ENCODE assay signal across 8 cellular contexts in the genomic region with DNA sequence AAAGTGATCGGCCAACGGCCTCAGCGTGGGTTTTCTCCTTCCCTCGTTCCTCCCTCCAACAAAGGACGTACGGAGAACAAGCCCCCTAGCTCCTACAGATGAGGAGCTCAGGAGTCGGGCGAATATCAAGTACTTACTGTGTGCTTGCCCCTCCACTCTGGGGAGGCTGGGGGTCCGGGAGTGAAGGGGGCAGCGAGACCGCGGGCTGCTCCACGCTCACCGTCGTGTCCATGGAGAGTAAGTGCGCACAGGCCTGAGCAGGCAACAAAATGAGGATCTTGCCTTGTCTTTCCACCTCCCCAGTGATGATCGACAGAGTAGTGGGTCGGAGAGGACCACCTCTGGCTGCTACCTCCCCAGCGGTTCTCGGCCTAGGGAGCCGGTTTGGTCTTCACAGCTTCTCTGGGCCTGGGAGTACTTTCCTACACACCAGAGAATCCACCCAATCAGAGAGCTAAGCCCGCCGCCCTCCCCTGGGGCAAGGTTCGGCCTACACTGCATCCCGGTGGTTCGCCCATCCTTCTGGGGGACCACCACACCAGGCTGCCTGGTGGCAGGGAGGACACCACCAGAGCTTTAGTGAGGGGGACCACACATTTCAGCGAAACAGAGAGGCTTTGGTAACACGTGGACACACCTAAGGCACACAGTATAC. TPM values are rescaled to one million over a fixed set of nuclear protein-coding genes. Genes with fewer than 3 reads are reported as not detected.
DNase-seq lines count a peak whose midpoint lies in the region; ATAC-seq and TF ChIP-seq lines count a peak whose summit lies in the region.

No MANE protein-coding gene starts in this region.

- peak overlapping the region; percentile 77 for H3K4me3 Mint-ChIP-seq in activated naive CD4-positive, alpha-beta T cell treated with anti-CD3 and anti-CD28 coated beads, Interleukin-2, amount 10 ng/mL, durations not matched to agents 7 days and 5 days
- peak overlapping the region; percentile 85 for H3K4me3 Mint-ChIP-seq in type B pancreatic cell

- CTCF ChIA-PET in activated naive CD4-positive, alpha-beta T cell treated with anti-CD3 and anti-CD28 coated beads, Interleukin-2, amount 10 ng/mL, durations not matched to agents 7 days and 5 days (lab: Charles Lee): interaction anchor here (0.8 to 2.0 kb wide), 2 partner anchors 13 to 76 kb away, joined by 3 to 10 read pairs; no protein-coding TSS in a partner anchor

- H3K36me3 Mint-ChIP-seq in activated naive CD4-positive, alpha-beta T cell treated with anti-CD3 and anti-CD28 coated beads, Interleukin-2, amount 10 ng/mL, durations not matched to agents 7 days and 5 days: peaks cover 14% of the 10 kb centered on the region
- H3K36me3 Mint-ChIP-seq in activated naive CD4-positive, alpha-beta T cell treated with anti-CD3 and anti-CD28 coated beads, Interleukin-2, amount 50 U/mL, for 72 hours: peaks cover 27 to 37% of the 10 kb centered on the region in 2 donors
- no peaks in the 10 kb centered on the region for H3K36me3 Mint-ChIP-seq in type B pancreatic cell

- ATAC-seq in activated naive CD4-positive, alpha-beta T cell treated with anti-CD3 and anti-CD28 coated beads, Interleukin-2, amount 50 U/mL, for 72 hours: no peak
- no peak for ATAC-seq in GM18909 (IDR thresholded peaks at IDR 0.05; ENCODE audit: poor library complexity, unreplicated experiment)

- peak overlapping the region; percentile 68 for H3K27ac Mint-ChIP-seq in activated naive CD4-positive, alpha-beta T cell treated with anti-CD3 and anti-CD28 coated beads, Interleukin-2, amount 10 ng/mL, durations not matched to agents 7 days and 5 days
- H3K27ac Mint-ChIP-seq in activated naive CD4-positive, alpha-beta T cell treated with anti-CD3 and anti-CD28 coated beads, Interleukin-2, amount 50 U/mL, for 72 hours: peak overlapping the region in 1 of 2 donors; percentile 66
- no peak overlapping the region for H3K27ac Mint-ChIP-seq in type B pancreatic cell

- peaks cover 15% of the 10 kb centered on the region for H3K4me1 ChIP-seq in mononuclear cell (ENCODE audit: insufficient read depth, low read length)

- H3K4me1 Mint-ChIP-seq in activated naive CD4-positive, alpha-beta T cell treated with anti-CD3 and anti-CD28 coated beads, Interleukin-2, amount 10 ng/mL, durations not matched to agents 7 days and 5 days: peaks cover 18% of the 10 kb centered on the region
- H3K4me1 Mint-ChIP-seq in type B pancreatic cell (ENCODE audit: unreplicated experiment): peaks cover 18% of the 10 kb centered on the region

- TF ChIP-seq CTCF in choroid plexus epithelial cell (conservative IDR thresholded peaks at IDR 0.05; ENCODE audit: low read depth, low read length): no peak
- TF ChIP-seq CTCF in type B pancreatic cell (conservative IDR thresholded peaks at IDR 0.05): no peak

- no peaks in the 10 kb centered on the region for H3K27me3 ChIP-seq in mononuclear cell (ENCODE audit: insufficient read depth, low read length)

- peaks cover 21% of the 10 kb centered on the region for H3K9me3 Mint-ChIP-seq in activated naive CD4-positive, alpha-beta T cell treated with anti-CD3 and anti-CD28 coated beads, Interleukin-2, amount 10 ng/mL, durations not matched to agents 7 days and 5 days
- peaks cover 14 to 29% of the 10 kb centered on the region in 2 donors for H3K9me3 Mint-ChIP-seq in activated naive CD4-positive, alpha-beta T cell treated with anti-CD3 and anti-CD28 coated beads, Interleukin-2, amount 50 U/mL, for 72 hours
- no peaks in the 10 kb centered on the region for H3K9me3 Mint-ChIP-seq in type B pancreatic cell

- H3K4me3 ChIP-seq in choroid plexus epithelial cell (ENCODE audit: low read depth, low read length) (peak overlapping the region; percentile 70), mononuclear cell (ENCODE audit: low read length) (peak overlapping the region; percentile 68)

- peaks cover 20% of the 10 kb centered on the region for H3K27me3 Mint-ChIP-seq in activated naive CD4-positive, alpha-beta T cell treated with anti-CD3 and anti-CD28 coated beads, Interleukin-2, amount 10 ng/mL, durations not matched to agents 7 days and 5 days
- peaks cover 11% of the 10 kb centered on the region for H3K27me3 Mint-ChIP-seq in type B pancreatic cell

- H3K9me3 ChIP-seq in mononuclear cell (ENCODE audit: low read depth, low read length): peaks cover 6% of the 10 kb centered on the region

- DNase-seq in activated naive CD4-positive, alpha-beta T cell treated with anti-CD3 and anti-CD28 coated beads, Interleukin-2, amount 10 ng/mL, durations not matched to agents 7 days and 5 days: no peak
- no peak for DNase-seq in activated naive CD4-positive, alpha-beta T cell treated with anti-CD3 and anti-CD28 coated beads, Interleukin-2, amount 50 U/mL, for 72 hours (ENCODE audit: low spot score in 2 of 2)
- no peak for DNase-seq in choroid plexus epithelial cell (ENCODE audit: low read depth)
- DNase-seq in type B pancreatic cell (ENCODE audit: extremely low spot score, unreplicated experiment): no peak
- no peak for DNase-seq in stimulated activated naive CD4-positive, alpha-beta T cell treated with Interleukin-2 at 50 U/mL for 16 hours (lab: John Stamatoyannopoulos, UW)
- no peak for DNase-seq in occipital lobe (lab: John Stamatoyannopoulos, UW)

RNA-seq across cellular contexts. Expression of gene TRANK1, which starts 0.6 kb away (rescaled TPM):
- total RNA-seq in activated naive CD4-positive, alpha-beta T cell treated with anti-CD3 and anti-CD28 coated beads, Interleukin-2, amount 50 U/mL, for 72 hours: 10 to 100 TPM; 16.8 to 21.5 TPM
- total RNA-seq in mononuclear cell (42.4 TPM), type B pancreatic cell (ENCODE audit: low replicate concordance) (8.6 and 18.0 TPM in 2 replicates), occipital lobe (12.6 TPM)

RNA-seq across cellular contexts. Expression of gene EPM2AIP1, which starts 47.5 kb away (rescaled TPM):
- 10 to 100 TPM; 12.0 to 16.2 TPM for total RNA-seq in activated naive CD4-positive, alpha-beta T cell treated with anti-CD3 and anti-CD28 coated beads, Interleukin-2, amount 50 U/mL, for 72 hours
- total RNA-seq in mononuclear cell (42.5 TPM), type B pancreatic cell (ENCODE audit: low replicate concordance) (27.5 and 29.2 TPM in 2 replicates), occipital lobe (61.0 TPM)

RNA-seq across cellular contexts. Expression of gene MLH1, which starts 47.9 kb away (rescaled TPM):
- total RNA-seq in activated naive CD4-positive, alpha-beta T cell treated with anti-CD3 and anti-CD28 coated beads, Interleukin-2, amount 50 U/mL, for 72 hours: 10 to 100 TPM; 67.1 to 88.3 TPM
- total RNA-seq in mononuclear cell (41.5 TPM), type B pancreatic cell (ENCODE audit: low replicate concordance) (29.5 and 41.0 TPM in 2 replicates), occipital lobe (44.5 TPM)
